ENCODE assay signal across 23 cellular contexts in genomic region chr10:36118289-36118688, GRCh38.
"Had no signal": no experiment of that assay in that cellular context is flagged by ENCODE, and none has a peak within 500 bp of the region (broad histone marks: within the 10 kb centered on the region; RNA-seq: fewer than 3 reads in every experiment).

No MANE protein-coding gene starts in this region.

- FAIRE-seq: colon, endothelial cell of umbilical vein, frontal cortex had no signal

- H3K27me3 ChIP-seq: esophagus muscularis mucosa, hepatocyte, spleen, upper lobe of right lung had no signal

- H3K4me3 ChIP-seq: esophagus muscularis mucosa, hepatocyte, spleen, upper lobe of right lung had no signal

- H3K27ac ChIP-seq: esophagus muscularis mucosa, hepatocyte, spleen, upper lobe of right lung had no signal

- ATAC-seq: activated CD4-positive, alpha-beta T cell treated with anti-CD3 and anti-CD28 coated beads for 36 hours; activated T-cell treated with anti-CD3 and anti-CD28 coated beads, Interleukin-2, amount 50 U/mL, for 72 hours; effector memory CD8-positive, alpha-beta T cell; left ventricle myocardium superior; upper lobe of right lung; WTC11 had no signal

- H3K36me3 ChIP-seq: esophagus muscularis mucosa, spleen, upper lobe of right lung had no signal

- H3K4me1 ChIP-seq: spleen, upper lobe of right lung had no signal

- DNase-seq: activated CD4-positive, alpha-beta T cell treated with anti-CD3 and anti-CD28 coated beads for 36 hours; activated CD4-positive, alpha-beta T cell treated with anti-CD3 and anti-CD28 coated beads, Interleukin-2, amount 50 U/mL, for 4 hours; activated effector memory CD4-positive, alpha-beta T cell treated with Interleukin-2 at 50 U/mL for 16 hours; activated naive CD4-positive, alpha-beta T cell treated with anti-CD3 and anti-CD28 coated beads, Interleukin-2, amount 10 ng/mL, durations not matched to agents 7 days and 5 days; activated T-cell treated with anti-CD3 and anti-CD28 coated beads, Interleukin-2, amount 50 U/mL, for 72 hours; amygdala; effector memory CD8-positive, alpha-beta T cell; glutamatergic neuron; immature natural killer cell; left ventricle myocardium superior; nucleus accumbens; posterior cingulate gyrus; spleen; stimulated activated CD4-positive, alpha-beta T cell treated with anti-CD3 and anti-CD28 coated beads, Interleukin-4, amount 100 ng/mL, for 1 hour; stimulated activated naive CD4-positive, alpha-beta T cell treated with Interleukin-2 at 50 U/mL for 16 hours; T-helper 9 cell; upper lobe of right lung had no signal
